Comparison of ENCODE assay signal across 29 cellular contexts in the genomic region with DNA sequence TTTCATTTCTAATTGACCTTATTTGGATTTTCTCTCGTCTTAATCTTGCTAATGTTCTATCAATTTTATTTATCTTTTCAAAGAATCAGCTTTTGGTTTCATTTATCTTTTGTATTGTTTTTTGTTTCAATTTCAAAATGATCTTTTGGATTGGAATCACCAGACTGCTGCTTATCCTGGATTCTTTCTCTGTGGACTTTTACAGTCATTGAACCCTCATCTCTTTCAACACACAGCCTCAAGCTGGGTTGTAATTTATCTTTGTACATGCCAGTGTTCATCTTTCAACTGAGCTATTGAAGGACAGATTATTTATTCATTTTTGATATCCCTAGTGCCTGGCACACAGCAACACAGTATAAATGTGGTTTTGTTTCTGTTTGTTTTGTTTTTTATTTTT.
DNase-seq lines count a peak whose midpoint lies in the region; ATAC-seq, FAIRE-seq and TF ChIP-seq lines count a peak whose summit lies in the region.
"Had no signal": no experiment of that assay in that cellular context is flagged by ENCODE, and none has a peak within 500 bp of the region (broad histone marks: within the 10 kb centered on the region; RNA-seq: fewer than 3 reads in every experiment).

No MANE protein-coding gene starts in this region.

- no peak overlapping the region for H2BK15ac ChIP-seq in IMR-90 (ENCODE audit: low read depth, low read length)

- H3K9ac ChIP-seq in IMR-90 (ENCODE audit: low read depth, low read length) = no peak overlapping the region
- H3K9ac ChIP-seq: BLaER1 had no signal

- DNase-seq in IMR-90 (no peak), WTC11 (ENCODE audit: low spot score) (no peak), osteoblast (ENCODE audit: insufficient read length, low spot score, missing footprints) (no peak), pancreas (no peak), right cardiac atrium (no peak), 8988T (no peak), HCEC 1CT (no peak)
- DNase-seq in activated T-helper 2 cell treated with anti-CD3 and anti-CD28 coated beads, Interferon-gamma antibody, Interleukin-2, Interleukin-4, amounts not matched to agents 10 μg/mL and 5 μg/mL and 100 μg/mL, durations not matched to agents 14 hours and 24 hours and 36 hours (ENCODE audit: low spot score) = no peak
- DNase-seq: ACHN; BE2C; C1 segment of cervical spinal cord; CD4-positive, alpha-beta memory T cell; CD4-positive, CD25-positive, alpha-beta regulatory T cell; CD8-positive, alpha-beta memory T cell; COR-L47; DMS 273 treated with DMSO at 0.1 percent for 48 hours; DMS153; DMS53; DMS79; DND-41; EL; GDM1 had no signal

- FAIRE-seq in pancreas (lab: Jason Lieb, UNC) = peak; percentile 5
- FAIRE-seq: A204.1, GM12878, GM12892, GM18507 had no signal

- no peak overlapping the region for H2BK120ac ChIP-seq in IMR-90 (ENCODE audit: low read depth, low read length)

- no peak overlapping the region for H4K91ac ChIP-seq in IMR-90 (ENCODE audit: insufficient read depth, low read depth, low read length)

- H3K36me3 ChIP-seq in IMR-90 (ENCODE audit: control insufficient read depth, insufficient read depth, low read length) (no peaks in the 10 kb centered on the region), osteoblast (ENCODE audit: insufficient read depth, low read length) (no peaks in the 10 kb centered on the region), pancreas (no peaks in the 10 kb centered on the region)
- H3K36me3 ChIP-seq: BE2C, BLaER1 had no signal

- no peak overlapping the region for H2AK5ac ChIP-seq in IMR-90 (ENCODE audit: low read depth, low read length)

- H3K4me1 Mint-ChIP-seq in WTC11 = peaks cover 8% of the 10 kb centered on the region
- no peaks in the 10 kb centered on the region for H3K4me1 Mint-ChIP-seq in activated T-helper 2 cell treated with anti-CD3 and anti-CD28 coated beads, Interferon-gamma antibody, Interleukin-2, Interleukin-4, amounts not matched to agents 10 μg/mL and 5 μg/mL and 100 μg/mL, durations not matched to agents 14 hours and 24 hours and 36 hours (ENCODE audit: low read depth)
- H3K4me1 Mint-ChIP-seq: CD14-positive monocyte; CD4-positive, alpha-beta memory T cell; CD4-positive, CD25-positive, alpha-beta regulatory T cell; CD8-positive, alpha-beta memory T cell had no signal

- H3K4me3 ChIP-seq in IMR-90 (ENCODE audit: insufficient read depth, low read depth, low read length) (no peak overlapping the region), osteoblast (ENCODE audit: insufficient read depth, low read length) (no peak overlapping the region), pancreas (no peak overlapping the region), right cardiac atrium (ENCODE audit: low read length) (no peak overlapping the region)
- H3K4me3 ChIP-seq: BLaER1, GM12878 had no signal

- no peak overlapping the region for H3K56ac ChIP-seq in IMR-90 (ENCODE audit: extremely low read depth, insufficient read depth, low read length)

- no peak overlapping the region for H2AK9ac ChIP-seq in IMR-90 (replicated peaks; ENCODE audit: low read depth, low read length, poor library complexity)

- no peak overlapping the region for H3K23ac ChIP-seq in IMR-90 (ENCODE audit: low read depth, low read length)

- no peak overlapping the region for H3K4me3 Mint-ChIP-seq in WTC11
- no peak overlapping the region for H3K4me3 Mint-ChIP-seq in activated T-helper 2 cell treated with anti-CD3 and anti-CD28 coated beads, Interferon-gamma antibody, Interleukin-2, Interleukin-4, amounts not matched to agents 10 μg/mL and 5 μg/mL and 100 μg/mL, durations not matched to agents 14 hours and 24 hours and 36 hours (ENCODE audit: low read depth)
- H3K4me3 Mint-ChIP-seq: CD14-positive monocyte; CD4-positive, alpha-beta memory T cell; CD4-positive, CD25-positive, alpha-beta regulatory T cell; CD8-positive, alpha-beta memory T cell had no signal

- H3K27me3 Mint-ChIP-seq in WTC11 (ENCODE audit: low read depth) = no peaks in the 10 kb centered on the region
- no peaks in the 10 kb centered on the region for H3K27me3 Mint-ChIP-seq in activated T-helper 2 cell treated with anti-CD3 and anti-CD28 coated beads, Interferon-gamma antibody, Interleukin-2, Interleukin-4, amounts not matched to agents 10 μg/mL and 5 μg/mL and 100 μg/mL, durations not matched to agents 14 hours and 24 hours and 36 hours (ENCODE audit: low read depth)
- H3K27me3 Mint-ChIP-seq: CD4-positive, alpha-beta memory T cell; CD4-positive, CD25-positive, alpha-beta regulatory T cell; CD8-positive, alpha-beta memory T cell had no signal

- H4K20me1 ChIP-seq in IMR-90 (ENCODE audit: insufficient read depth, low read length) (no peaks in the 10 kb centered on the region), osteoblast (ENCODE audit: insufficient read depth, low read length) (no peaks in the 10 kb centered on the region)
- H4K20me1 ChIP-seq: BLaER1 had no signal

- POLR2A ChIA-PET in IMR-90 (lab: Charles Lee; ENCODE audit: unreplicated experiment) = no interaction called here
- POLR2A ChIA-PET in WTC11 (lab: Charles Lee) = no interaction called here

- TF ChIP-seq RAD21 in IMR-90 (IDR thresholded peaks at IDR 0.05; ENCODE audit: low read length) = no peak

- peaks cover 0 to 21% of the 10 kb centered on the region in 2 experiments; a peak in 2 of 4 replicates for H3K79me1 ChIP-seq in IMR-90 (ENCODE audit: low read depth in 1 of 2, low read length in 2 of 2)

- H4K5ac ChIP-seq in IMR-90 (ENCODE audit: low read depth, low read length) = no peak overlapping the region

- no peak overlapping the region for H3K14ac ChIP-seq in IMR-90 (replicated peaks; ENCODE audit: low read depth, low read length)

- H3K36me3 Mint-ChIP-seq in WTC11 = peaks cover 11% of the 10 kb centered on the region
- no peaks in the 10 kb centered on the region for H3K36me3 Mint-ChIP-seq in activated T-helper 2 cell treated with anti-CD3 and anti-CD28 coated beads, Interferon-gamma antibody, Interleukin-2, Interleukin-4, amounts not matched to agents 10 μg/mL and 5 μg/mL and 100 μg/mL, durations not matched to agents 14 hours and 24 hours and 36 hours (ENCODE audit: low read depth)
- H3K36me3 Mint-ChIP-seq: CD14-positive monocyte; CD4-positive, alpha-beta memory T cell; CD4-positive, CD25-positive, alpha-beta regulatory T cell; CD8-positive, alpha-beta memory T cell had no signal

- no peak overlapping the region for H3K4ac ChIP-seq in IMR-90 (ENCODE audit: low read depth, low read length)

- H3K4me1 ChIP-seq in IMR-90 (ENCODE audit: control insufficient read depth, insufficient read depth, low read length) (no peaks in the 10 kb centered on the region; the same call in 1 of the 2 replicates), osteoblast (ENCODE audit: insufficient read depth, low read length) (peaks cover 11% of the 10 kb centered on the region), pancreas (no peaks in the 10 kb centered on the region), right cardiac atrium (ENCODE audit: control insufficient read depth, insufficient read depth, low read length) (peaks cover 3% of the 10 kb centered on the region)

- peaks cover 22% of the 10 kb centered on the region for H3K9me3 Mint-ChIP-seq in WTC11
- H3K9me3 Mint-ChIP-seq in activated T-helper 2 cell treated with anti-CD3 and anti-CD28 coated beads, Interferon-gamma antibody, Interleukin-2, Interleukin-4, amounts not matched to agents 10 μg/mL and 5 μg/mL and 100 μg/mL, durations not matched to agents 14 hours and 24 hours and 36 hours = peaks cover 6% of the 10 kb centered on the region

- ATAC-seq in IMR-90 (ENCODE audit: low read depth) = no peak
- ATAC-seq in WTC11 = no peak
- no peak for ATAC-seq in pancreas
- ATAC-seq in right cardiac atrium = no peak
- ATAC-seq: GM12878 had no signal

- no peaks in the 10 kb centered on the region for H3K79me2 ChIP-seq in osteoblast (ENCODE audit: insufficient read depth, low read length)

- TF ChIP-seq CTCF in IMR-90 (conservative IDR thresholded peaks at IDR 0.05; ENCODE audit: low read depth, low read length) = no peak
- no peak for TF ChIP-seq CTCF in WTC11 (IDR thresholded peaks at IDR 0.05)
- TF ChIP-seq CTCF in osteoblast (IDR thresholded peaks at IDR 0.05; ENCODE audit: extremely low read depth, low read depth, low read length) = no peak
- TF ChIP-seq CTCF in pancreas (IDR thresholded peaks at IDR 0.05) = no peak

- H2BK20ac ChIP-seq in IMR-90 (ENCODE audit: low read depth, low read length) = no peak overlapping the region

- H3K4me2 ChIP-seq in IMR-90 (ENCODE audit: low read depth, low read length) (no peak overlapping the region), osteoblast (ENCODE audit: insufficient read depth, low read length) (no peak overlapping the region)
- H3K4me2 ChIP-seq: BLaER1 had no signal

- WGBS in IMR-90 (ENCODE audit: extremely low coverage in 2 of 2, insufficient read length in 1 of 2), 2 experiments = no CpG with 5 or more reads among the region's 1 CpG
- WGBS in pancreas, 2 donors = 51 to 57% methylated on average over 1 of the region's 1 CpG
- WGBS in right cardiac atrium = 95% methylated on average over 1 of the region's 1 CpG

- dilution Hi-C loops in IMR-90 (cut with HindIII; ENCODE audit: low sequenced_read_pairs, unreplicated experiment) = no loop called here

- no TSS peak for BruUV-seq in IMR-90 (replicated peaks; lab: Mats Ljungman, UMichigan)

- H2BK5ac ChIP-seq in IMR-90 (ENCODE audit: low read depth, low read length, poor library complexity, severe bottlenecking) = no peak overlapping the region

- H3K27me3 ChIP-seq in IMR-90 (ENCODE audit: control insufficient read depth, insufficient read depth, low read length) (no peaks in the 10 kb centered on the region), osteoblast (ENCODE audit: insufficient read depth, low read length) (no peaks in the 10 kb centered on the region), pancreas (no peaks in the 10 kb centered on the region), right cardiac atrium (ENCODE audit: control insufficient read depth, insufficient read depth) (no peaks in the 10 kb centered on the region)
- H3K27me3 ChIP-seq: BE2C, BLaER1 had no signal

- intact Hi-C loops in IMR-90 (cut with micrococcal nuclease) = no loop called here
- intact Hi-C loops in pancreas (cut with DNase I) = no loop called here
- intact Hi-C loops in right cardiac atrium (cut with DNase I) = no loop called here
- intact Hi-C loops in activated T-helper 2 cell treated with anti-CD3 and anti-CD28 coated beads, Interferon-gamma antibody, Interleukin-2, Interleukin-4, amounts not matched to agents 10 μg/mL and 5 μg/mL and 100 μg/mL, durations not matched to agents 14 hours and 24 hours and 36 hours (cut with micrococcal nuclease) = no loop called here

- no peak overlapping the region for H4K8ac ChIP-seq in IMR-90 (ENCODE audit: low read depth in 2 of 2, low read length in 2 of 2)

- H3K9me3 ChIP-seq in IMR-90 (ENCODE audit: control insufficient read depth, insufficient read depth, low read length) = no peaks in the 10 kb centered on the region
- no peaks in the 10 kb centered on the region for H3K9me3 ChIP-seq in osteoblast (ENCODE audit: low read depth, low read length)
- no peaks in the 10 kb centered on the region for H3K9me3 ChIP-seq in pancreas
- H3K9me3 ChIP-seq in right cardiac atrium (ENCODE audit: control insufficient read depth, low read length) = no peaks in the 10 kb centered on the region
- H3K9me3 ChIP-seq: BE2C had no signal

- peak overlapping the region; percentile 7; the same call in 1 of the 2 replicates for H3K27ac Mint-ChIP-seq in WTC11
- no peak overlapping the region for H3K27ac Mint-ChIP-seq in activated T-helper 2 cell treated with anti-CD3 and anti-CD28 coated beads, Interferon-gamma antibody, Interleukin-2, Interleukin-4, amounts not matched to agents 10 μg/mL and 5 μg/mL and 100 μg/mL, durations not matched to agents 14 hours and 24 hours and 36 hours
- H3K27ac Mint-ChIP-seq: CD14-positive monocyte; CD4-positive, alpha-beta memory T cell; CD4-positive, CD25-positive, alpha-beta regulatory T cell; CD8-positive, alpha-beta memory T cell had no signal

- CTCF ChIA-PET in IMR-90 (lab: Yijun Ruan, JAX) = no interaction called here
- CTCF ChIA-PET in WTC11 (lab: Charles Lee) = no interaction called here

- peak overlapping the region; percentile 51; the same call in 1 of the 2 replicates for H3K18ac ChIP-seq in IMR-90 (ENCODE audit: low read depth, low read length)

- no peak for TF ChIP-seq POLR2A in IMR-90 (IDR thresholded peaks at IDR 0.05; ENCODE audit: low read depth, low read length)

- H3K9me1 ChIP-seq in IMR-90 (ENCODE audit: insufficient read depth, low read length) = peaks cover 3% of the 10 kb centered on the region; the same call in 1 of the 2 replicates

- in situ Hi-C loops in IMR-90 (cut with MboI; ENCODE audit: low sequenced_read_pairs) = no loop called here

- H3K27ac ChIP-seq in IMR-90 (ENCODE audit: insufficient read depth, low read length) = no peak overlapping the region
- H3K27ac ChIP-seq in osteoblast (ENCODE audit: low read depth, low read length) = no peak overlapping the region
- H3K27ac ChIP-seq in pancreas = no peak overlapping the region
- H3K27ac ChIP-seq in right cardiac atrium (ENCODE audit: low read length) = no peak overlapping the region
- H3K27ac ChIP-seq: 22Rv1, BLaER1 had no signal

- H2AFZ ChIP-seq in IMR-90 (replicated peaks; ENCODE audit: low read length, poor library complexity) = no peak overlapping the region
- peak overlapping the region; percentile 12 for H2AFZ ChIP-seq in osteoblast (ENCODE audit: low read length)
